ENCODE assay signal across 17 cellular contexts in genomic region chr3:12832350-12833225, GRCh38. TPM values are rescaled to one million over a fixed set of nuclear protein-coding genes. Genes with fewer than 3 reads are reported as not detected.
DNase-seq lines count a peak whose midpoint lies in the region; ATAC-seq, FAIRE-seq and TF ChIP-seq lines count a peak whose summit lies in the region.
"Had no signal": no experiment of that assay in that cellular context is flagged by ENCODE, and none has a peak within 500 bp of the region (broad histone marks: within the 10 kb centered on the region; RNA-seq: fewer than 3 reads in every experiment).

No MANE protein-coding gene starts in this region.

- no peak overlapping the region for H2AFZ ChIP-seq in endothelial cell of umbilical vein (ENCODE audit: low read depth, low read length)

- H3K36me3 ChIP-seq in Panc1 (ENCODE audit: control insufficient read depth, insufficient read depth, low read length) (peaks cover 31% of the 10 kb centered on the region), endothelial cell of umbilical vein (ENCODE audit: control insufficient read depth in 2 of 2, extremely low read depth in 1 of 2, insufficient read depth in 2 of 2, low read length in 2 of 2) (peaks cover 35 to 41% of the 10 kb centered on the region in 2 experiments)

- dilution Hi-C loops in endothelial cell of umbilical vein (cut with MboI; ENCODE audit: extremely low pct_ligation_motif_present, low sequenced_read_pairs) = no loop called here

- H3K27me3 ChIP-seq in Panc1 (ENCODE audit: control insufficient read depth, insufficient read depth, low read length) (no peaks in the 10 kb centered on the region), endothelial cell of umbilical vein (ENCODE audit: control insufficient read depth in 2 of 2, insufficient read depth in 2 of 2, low read length in 2 of 2) (no peaks in the 10 kb centered on the region)
- H3K27me3 ChIP-seq: sigmoid colon had no signal

- peaks cover 22% of the 10 kb centered on the region for H3K79me2 ChIP-seq in endothelial cell of umbilical vein (ENCODE audit: control insufficient read depth, insufficient read depth, low read length)

- DNase-seq in DMS 273 (lab: John Stamatoyannopoulos, UW; ENCODE audit: unreplicated experiment) = peak; percentile 57
- no peak for DNase-seq in DMS 273 treated with DMSO at 0.1 percent for 48 hours (lab: John Stamatoyannopoulos, UW)
- no peak for DNase-seq in GM12892 (ENCODE audit: insufficient read length)
- no peak for DNase-seq in Panc1 (ENCODE audit: low read depth, low spot score)
- DNase-seq in endothelial cell of umbilical vein (ENCODE audit: low read depth, low spot score) = no peak
- DNase-seq in OCI-M2 (lab: John Stamatoyannopoulos, UW; ENCODE audit: unreplicated experiment) = no peak
- DNase-seq in COR-L47 (lab: John Stamatoyannopoulos, UW) = no peak
- DNase-seq in hepatic stellate cell (ENCODE audit: low spot score) = no peak
- DNase-seq: 8988T; activated CD4-positive, alpha-beta T cell treated with anti-CD3 and anti-CD28 coated beads, Interleukin-2, amount 10 ng/mL, durations not matched to agents 7 days and 5 days; CD4-positive, alpha-beta T cell; mammary epithelial cell; NCI-H1694 treated with DMSO at 0.1 percent for 48 hours; RPMI8226; sigmoid colon; stimulated activated naive CD4-positive, alpha-beta T cell treated with Interleukin-2 at 50 U/mL for 16 hours had no signal

- no peak overlapping the region for H3K27ac ChIP-seq in Panc1 (ENCODE audit: low read length)
- no peak overlapping the region for H3K27ac ChIP-seq in endothelial cell of umbilical vein (ENCODE audit: insufficient read depth, low read depth, low read length)
- H3K27ac ChIP-seq: sigmoid colon had no signal

- H3K9me3 ChIP-seq in Panc1 (ENCODE audit: control insufficient read depth, insufficient read depth, low read depth, low read length) (no peaks in the 10 kb centered on the region), endothelial cell of umbilical vein (replicated peaks; ENCODE audit: control insufficient read depth, insufficient read depth, low read length) (no peaks in the 10 kb centered on the region)
- H3K9me3 ChIP-seq: sigmoid colon had no signal

- ATAC-seq in Panc1 = peak; percentile 23

- in situ Hi-C loops in Panc1 (cut with HindIII; ENCODE audit: low pct_unique_long_range_greater_than_20kb, low sequenced_read_pairs) = no loop called here

- BruUV-seq in Panc1 (replicated peaks; lab: Mats Ljungman, UMichigan) = no TSS peak
- no TSS peak for BruUV-seq in endothelial cell of umbilical vein (replicated peaks; lab: Mats Ljungman, UMichigan)

- intact Hi-C loops in Panc1 (cut with micrococcal nuclease; ENCODE audit: unreplicated experiment) = no loop called here
- intact Hi-C loops in endothelial cell of umbilical vein (cut with micrococcal nuclease) = no loop called here

- H4K20me1 ChIP-seq in endothelial cell of umbilical vein (replicated peaks; ENCODE audit: control insufficient read depth, extremely low read depth, insufficient read depth, low read length) = peaks cover 9% of the 10 kb centered on the region

- peaks cover 4% of the 10 kb centered on the region; the same call in 1 of the 2 replicates for H3K4me1 ChIP-seq in Panc1 (ENCODE audit: control insufficient read depth, insufficient read depth, low read length)
- H3K4me1 ChIP-seq in endothelial cell of umbilical vein (ENCODE audit: control insufficient read depth, extremely low read depth, insufficient read depth, low read length) = peaks cover 11% of the 10 kb centered on the region

- no peak for TF ChIP-seq CTCF in Panc1 (IDR thresholded peaks at IDR 0.05)
- TF ChIP-seq CTCF in endothelial cell of umbilical vein (IDR thresholded peaks at IDR 0.05; ENCODE audit: extremely low read depth in 1 of 2, insufficient read depth in 1 of 2, low read depth in 1 of 2, low read length in 2 of 2) = no peak

- peak; percentile 63 for TF ChIP-seq POLR2A in GM12892 (IDR thresholded peaks at IDR 0.05; ENCODE audit: low read depth, low read length)
- TF ChIP-seq POLR2A in endothelial cell of umbilical vein (IDR thresholded peaks at IDR 0.05; ENCODE audit: low read depth, low read length) = peak; percentile 32

- CTCF ChIA-PET in Panc1 (lab: Charles Lee) = no interaction called here
- CTCF ChIA-PET in endothelial cell of umbilical vein (lab: Charles Lee) = interaction anchor here (0.6 to 3.1 kb wide), 6 partner anchors 9 to 163 kb away, joined by 3 to 15 read pairs (median 4); partner anchors contain the start of gene RPL32

- no peak overlapping the region for H3K4me3 ChIP-seq in Panc1 (ENCODE audit: low read depth in 2 of 2, low read length in 2 of 2)
- H3K4me3 ChIP-seq in endothelial cell of umbilical vein (replicated peaks in 1 of 3; ENCODE audit: insufficient read depth in 1 of 3, low read depth in 1 of 3, low read length in 3 of 3) = no peak overlapping the region
- H3K4me3 ChIP-seq: sigmoid colon had no signal

- H3K4me2 ChIP-seq in endothelial cell of umbilical vein (ENCODE audit: insufficient read depth, low read length) = no peak overlapping the region

- no peak for FAIRE-seq in GM12892 (lab: Jason Lieb, UNC)
- FAIRE-seq in endothelial cell of umbilical vein (lab: Jason Lieb, UNC) = no peak
- FAIRE-seq: urothelium cell line had no signal

- POLR2A ChIA-PET in Panc1 (lab: Charles Lee) (no interaction called here), endothelial cell of umbilical vein (lab: Charles Lee) (interaction anchor here (1.9 kb wide), 1 partner anchor 9 kb away, joined by 6 read pairs; the partner anchor contains the start of gene RPL32)

- no peaks in the 10 kb centered on the region for H3K9me1 ChIP-seq in endothelial cell of umbilical vein (replicated peaks; ENCODE audit: control insufficient read depth, extremely low read depth, insufficient read depth, low read length)

- H3K9ac ChIP-seq in endothelial cell of umbilical vein (replicated peaks; ENCODE audit: extremely low read depth, insufficient read depth, low read length) = no peak overlapping the region

TF ChIP-seq in endothelial cell of umbilical vein, 7 proteins besides CTCF, POLR2A, EP300 and RAD21:
- TF ChIP-seq GATA2 (IDR thresholded peaks at IDR 0.05; ENCODE audit: insufficient read depth, insufficient read length, low read depth, low read length) (no peak), JUN (IDR thresholded peaks at IDR 0.05; ENCODE audit: borderline replicate concordance, insufficient read depth, insufficient read length, low read depth) (no peak), POLR2AphosphoS5 (IDR thresholded peaks at IDR 0.05; ENCODE audit: insufficient read depth, low read depth, low read length) (peak; percentile 5), MAX (IDR thresholded peaks at IDR 0.05; ENCODE audit: insufficient read depth, insufficient read length) (no peak)

RNA-seq across cellular contexts. Expression of gene RPL32, which starts 8.8 kb away (rescaled TPM):
- polyA plus RNA-seq in GM12892 (2012; ENCODE audit: missing spikeins) = 5,581 TPM
- total RNA-seq in Panc1 (2021; ENCODE audit: unreplicated experiment) (794 TPM), endothelial cell of umbilical vein (1,569 and 1,588 TPM in 2 replicates)
- 1,133 TPM for polyA plus RNA-seq in Panc1 (2012; ENCODE audit: insufficient read length)
- polyA plus RNA-seq in endothelial cell of umbilical vein = 1,075 and 1,147 TPM in 2 replicates
- 2,635 and 2,809 TPM in 2 replicates for polyA plus RNA-seq in endothelial cell of umbilical vein (2011; cell fraction: cytosol; rRNA removed)
- 625 and 809 TPM in 2 replicates for polyA plus RNA-seq in endothelial cell of umbilical vein (2011; cell fraction: nucleus; rRNA removed)
- 2,664 and 2,727 TPM in 2 replicates for polyA plus RNA-seq in endothelial cell of umbilical vein (2012)
- polyA minus RNA-seq in endothelial cell of umbilical vein = 900 and 946 TPM in 2 replicates
- polyA minus RNA-seq in endothelial cell of umbilical vein (2011; cell fraction: cytosol; rRNA and poly(A)+ RNA removed) = 1,391 TPM
- 141 and 162 TPM in 2 replicates for polyA minus RNA-seq in endothelial cell of umbilical vein (2011; cell fraction: nucleus; rRNA and poly(A)+ RNA removed)

RNA-seq across cellular contexts. Expression of gene CAND2, which starts 36.1 kb away (rescaled TPM):
- polyA plus RNA-seq in GM12892 (2012; ENCODE audit: missing spikeins) = not detected
- total RNA-seq in Panc1 (2021; ENCODE audit: unreplicated experiment) (0.13 TPM), endothelial cell of umbilical vein (11.0 and 12.4 TPM in 2 replicates)
- polyA plus RNA-seq in Panc1 (2012; ENCODE audit: insufficient read length) = 0.30 TPM
- 7.1 and 8.6 TPM in 2 replicates for polyA plus RNA-seq in endothelial cell of umbilical vein
- polyA plus RNA-seq in endothelial cell of umbilical vein (2011; cell fraction: cytosol; rRNA removed) = 5.2 and 6.7 TPM in 2 replicates
- 10.1 and 14.5 TPM in 2 replicates for polyA plus RNA-seq in endothelial cell of umbilical vein (2011; cell fraction: nucleus; rRNA removed)
- polyA plus RNA-seq in endothelial cell of umbilical vein (2012) = 1.7 and 2.8 TPM in 2 replicates
- 14.8 and 16.5 TPM in 2 replicates for polyA minus RNA-seq in endothelial cell of umbilical vein
- not detected for polyA minus RNA-seq in endothelial cell of umbilical vein (2011; cell fraction: cytosol; rRNA and poly(A)+ RNA removed)
- polyA minus RNA-seq in endothelial cell of umbilical vein (2011; cell fraction: nucleus; rRNA and poly(A)+ RNA removed) = 7.8 and 9.7 TPM in 2 replicates

Comparison
In these comparisons a context has a peak if more than half of its experiments do, and no peak if none do; other contexts are left out.
1. RNA of gene CAND2, which starts 36.1 kb away (total RNA-seq): 11.0 to 12.4 TPM in endothelial cell of umbilical vein; 0.13 TPM in Panc1 (single experiment); every median in the first group is over 10 times any median in the second.